In the genomic region with DNA sequence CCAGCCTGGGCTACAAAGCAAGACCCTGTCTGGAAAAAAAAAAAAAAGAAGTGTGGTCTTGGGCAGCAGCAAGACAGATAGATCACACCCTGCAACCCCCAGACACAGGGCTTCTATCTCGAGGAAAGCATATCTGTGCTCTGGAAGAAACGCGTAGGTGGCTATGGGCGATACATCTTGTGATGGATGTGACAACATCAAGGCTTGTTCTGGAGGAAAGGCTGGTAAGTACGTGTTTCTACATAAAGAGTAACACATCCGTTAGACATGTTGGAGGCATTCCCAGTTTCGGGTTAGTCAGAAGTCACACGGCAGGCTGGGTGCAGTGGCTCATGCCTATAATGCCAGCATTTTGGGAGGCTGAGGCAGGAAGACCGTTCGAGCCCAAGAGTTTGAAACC, we compare ENCODE assay signal across 1 cellular context.
TF ChIP-seq lines count a peak whose summit lies in the region.

No MANE protein-coding gene starts in this region.

TF ChIP-seq in H1, 55 proteins besides CTCF, POLR2A, EP300 and RAD21:
- TF ChIP-seq SIRT6 (IDR thresholded peaks at IDR 0.05; ENCODE audit: low read length): no peak
- no peak for TF ChIP-seq SIX5 (IDR thresholded peaks at IDR 0.05; ENCODE audit: low read depth, low read length)
- no peak for TF ChIP-seq CBX8 (IDR thresholded peaks at IDR 0.05; ENCODE audit: borderline replicate concordance, low read depth, low read length)
- TF ChIP-seq NANOG (IDR thresholded peaks at IDR 0.05; ENCODE audit: insufficient read depth, low read depth, low read length, poor library complexity, severe bottlenecking): no peak
- TF ChIP-seq, protein P1, sequence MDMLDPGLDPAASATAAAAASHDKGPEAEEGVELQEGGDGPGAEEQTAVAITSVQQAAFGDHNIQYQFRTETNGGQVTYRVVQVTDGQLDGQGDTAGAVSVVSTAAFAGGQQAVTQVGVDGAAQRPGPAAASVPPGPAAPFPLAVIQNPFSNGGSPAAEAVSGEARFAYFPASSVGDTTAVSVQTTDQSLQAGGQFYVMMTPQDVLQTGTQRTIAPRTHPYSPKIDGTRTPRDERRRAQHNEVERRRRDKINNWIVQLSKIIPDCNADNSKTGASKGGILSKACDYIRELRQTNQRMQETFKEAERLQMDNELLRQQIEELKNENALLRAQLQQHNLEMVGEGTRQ (IDR thresholded peaks at IDR 0.05; ENCODE audit: low read length): no peak
